In genomic region chr19:10193666-10194499, GRCh38 we compare ENCODE assay signal across 1 cellular context.
TF ChIP-seq lines count a peak whose summit lies in the region.

No MANE protein-coding gene starts in this region.

TF ChIP-seq in HepG2, 621 proteins besides CTCF, POLR2A, EP300 and RAD21 (continued from another document and continues in another):
- TF ChIP-seq, protein P1, sequence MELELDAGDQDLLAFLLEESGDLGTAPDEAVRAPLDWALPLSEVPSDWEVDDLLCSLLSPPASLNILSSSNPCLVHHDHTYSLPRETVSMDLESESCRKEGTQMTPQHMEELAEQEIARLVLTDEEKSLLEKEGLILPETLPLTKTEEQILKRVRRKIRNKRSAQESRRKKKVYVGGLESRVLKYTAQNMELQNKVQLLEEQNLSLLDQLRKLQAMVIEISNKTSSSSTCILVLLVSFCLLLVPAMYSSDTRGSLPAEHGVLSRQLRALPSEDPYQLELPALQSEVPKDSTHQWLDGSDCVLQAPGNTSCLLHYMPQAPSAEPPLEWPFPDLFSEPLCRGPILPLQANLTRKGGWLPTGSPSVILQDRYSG (CRISPR knock-in tag; IDR thresholded peaks at IDR 0.05), result no peak
- TF ChIP-seq SAFB2 (CRISPR knock-in tag; IDR thresholded peaks at IDR 0.05; ENCODE audit: borderline replicate concordance, low read depth), result no peak
- TF ChIP-seq RAD51 (IDR thresholded peaks at IDR 0.05; ENCODE audit: borderline replicate concordance), result no peak
- TF ChIP-seq ZNF501 (CRISPR knock-in tag; IDR thresholded peaks at IDR 0.05), result no peak
- TF ChIP-seq SMARCE1 (IDR thresholded peaks at IDR 0.05; ENCODE audit: borderline replicate concordance), result no peak
- no peak for TF ChIP-seq CHCHD3 (CRISPR knock-in tag; IDR thresholded peaks at IDR 0.05)
- TF ChIP-seq FIP1L1 (IDR thresholded peaks at IDR 0.05; ENCODE audit: borderline replicate concordance, insufficient read depth, low read depth, low read length), result no peak
- no peak for TF ChIP-seq SALL1 (CRISPR knock-in tag; IDR thresholded peaks at IDR 0.05)
- TF ChIP-seq SOX13 (IDR thresholded peaks at IDR 0.05), result no peak
- no peak for TF ChIP-seq SOX13 (CRISPR knock-in tag; conservative IDR thresholded peaks at IDR 0.05 in 1 of 2, IDR thresholded peaks at IDR 0.05 in 1 of 2)
- TF ChIP-seq, protein P2, sequence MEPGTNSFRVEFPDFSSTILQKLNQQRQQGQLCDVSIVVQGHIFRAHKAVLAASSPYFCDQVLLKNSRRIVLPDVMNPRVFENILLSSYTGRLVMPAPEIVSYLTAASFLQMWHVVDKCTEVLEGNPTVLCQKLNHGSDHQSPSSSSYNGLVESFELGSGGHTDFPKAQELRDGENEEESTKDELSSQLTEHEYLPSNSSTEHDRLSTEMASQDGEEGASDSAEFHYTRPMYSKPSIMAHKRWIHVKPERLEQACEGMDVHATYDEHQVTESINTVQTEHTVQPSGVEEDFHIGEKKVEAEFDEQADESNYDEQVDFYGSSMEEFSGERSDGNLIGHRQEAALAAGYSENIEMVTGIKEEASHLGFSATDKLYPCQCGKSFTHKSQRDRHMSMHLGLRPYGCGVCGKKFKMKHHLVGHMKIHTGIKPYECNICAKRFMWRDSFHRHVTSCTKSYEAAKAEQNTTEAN (CRISPR knock-in tag; conservative IDR thresholded peaks at IDR 0.05), result no peak
- TF ChIP-seq, protein P3, sequence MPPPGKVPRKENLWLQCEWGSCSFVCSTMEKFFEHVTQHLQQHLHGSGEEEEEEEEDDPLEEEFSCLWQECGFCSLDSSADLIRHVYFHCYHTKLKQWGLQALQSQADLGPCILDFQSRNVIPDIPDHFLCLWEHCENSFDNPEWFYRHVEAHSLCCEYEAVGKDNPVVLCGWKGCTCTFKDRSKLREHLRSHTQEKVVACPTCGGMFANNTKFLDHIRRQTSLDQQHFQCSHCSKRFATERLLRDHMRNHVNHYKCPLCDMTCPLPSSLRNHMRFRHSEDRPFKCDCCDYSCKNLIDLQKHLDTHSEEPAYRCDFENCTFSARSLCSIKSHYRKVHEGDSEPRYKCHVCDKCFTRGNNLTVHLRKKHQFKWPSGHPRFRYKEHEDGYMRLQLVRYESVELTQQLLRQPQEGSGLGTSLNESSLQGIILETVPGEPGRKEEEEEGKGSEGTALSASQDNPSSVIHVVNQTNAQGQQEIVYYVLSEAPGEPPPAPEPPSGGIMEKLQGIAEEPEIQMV (CRISPR knock-in tag; IDR thresholded peaks at IDR 0.05; ENCODE audit: low read depth), result no peak
- TF ChIP-seq HHEX (CRISPR knock-in tag; IDR thresholded peaks at IDR 0.05), result no peak
- no peak for TF ChIP-seq PPARG (CRISPR knock-in tag; conservative IDR thresholded peaks at IDR 0.05)
- peak; percentile 70; the same call in 1 of the 2 replicates for TF ChIP-seq ZBTB10 (CRISPR knock-in tag; IDR thresholded peaks at IDR 0.05; ENCODE audit: borderline replicate concordance)
- no peak for TF ChIP-seq MATR3 (CRISPR knock-in tag; IDR thresholded peaks at IDR 0.05)
- TF ChIP-seq, protein P4, sequence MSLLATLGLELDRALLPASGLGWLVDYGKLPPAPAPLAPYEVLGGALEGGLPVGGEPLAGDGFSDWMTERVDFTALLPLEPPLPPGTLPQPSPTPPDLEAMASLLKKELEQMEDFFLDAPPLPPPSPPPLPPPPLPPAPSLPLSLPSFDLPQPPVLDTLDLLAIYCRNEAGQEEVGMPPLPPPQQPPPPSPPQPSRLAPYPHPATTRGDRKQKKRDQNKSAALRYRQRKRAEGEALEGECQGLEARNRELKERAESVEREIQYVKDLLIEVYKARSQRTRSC (CRISPR knock-in tag; IDR thresholded peaks at IDR 0.05; ENCODE audit: low read depth), result no peak
- peak; percentile 47; the same call in 1 of the 2 replicates for TF ChIP-seq BORCS8-MEF2B (CRISPR knock-in tag; IDR thresholded peaks at IDR 0.05)
- TF ChIP-seq, protein P5, sequence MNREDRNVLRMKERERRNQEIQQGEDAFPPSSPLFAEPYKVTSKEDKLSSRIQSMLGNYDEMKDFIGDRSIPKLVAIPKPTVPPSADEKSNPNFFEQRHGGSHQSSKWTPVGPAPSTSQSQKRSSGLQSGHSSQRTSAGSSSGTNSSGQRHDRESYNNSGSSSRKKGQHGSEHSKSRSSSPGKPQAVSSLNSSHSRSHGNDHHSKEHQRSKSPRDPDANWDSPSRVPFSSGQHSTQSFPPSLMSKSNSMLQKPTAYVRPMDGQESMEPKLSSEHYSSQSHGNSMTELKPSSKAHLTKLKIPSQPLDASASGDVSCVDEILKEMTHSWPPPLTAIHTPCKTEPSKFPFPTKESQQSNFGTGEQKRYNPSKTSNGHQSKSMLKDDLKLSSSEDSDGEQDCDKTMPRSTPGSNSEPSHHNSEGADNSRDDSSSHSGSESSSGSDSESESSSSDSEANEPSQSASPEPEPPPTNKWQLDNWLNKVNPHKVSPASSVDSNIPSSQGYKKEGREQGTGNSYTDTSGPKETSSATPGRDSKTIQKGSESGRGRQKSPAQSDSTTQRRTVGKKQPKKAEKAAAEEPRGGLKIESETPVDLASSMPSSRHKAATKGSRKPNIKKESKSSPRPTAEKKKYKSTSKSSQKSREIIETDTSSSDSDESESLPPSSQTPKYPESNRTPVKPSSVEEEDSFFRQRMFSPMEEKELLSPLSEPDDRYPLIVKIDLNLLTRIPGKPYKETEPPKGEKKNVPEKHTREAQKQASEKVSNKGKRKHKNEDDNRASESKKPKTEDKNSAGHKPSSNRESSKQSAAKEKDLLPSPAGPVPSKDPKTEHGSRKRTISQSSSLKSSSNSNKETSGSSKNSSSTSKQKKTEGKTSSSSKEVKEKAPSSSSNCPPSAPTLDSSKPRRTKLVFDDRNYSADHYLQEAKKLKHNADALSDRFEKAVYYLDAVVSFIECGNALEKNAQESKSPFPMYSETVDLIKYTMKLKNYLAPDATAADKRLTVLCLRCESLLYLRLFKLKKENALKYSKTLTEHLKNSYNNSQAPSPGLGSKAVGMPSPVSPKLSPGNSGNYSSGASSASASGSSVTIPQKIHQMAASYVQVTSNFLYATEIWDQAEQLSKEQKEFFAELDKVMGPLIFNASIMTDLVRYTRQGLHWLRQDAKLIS (CRISPR knock-in tag; IDR thresholded peaks at IDR 0.05), result no peak
- no peak for TF ChIP-seq ZNF775 (CRISPR knock-in tag; IDR thresholded peaks at IDR 0.05; ENCODE audit: borderline replicate concordance)
- peak; percentile 76 for TF ChIP-seq ZNF777 (CRISPR knock-in tag; IDR thresholded peaks at IDR 0.05)
- TF ChIP-seq ADNP (CRISPR knock-in tag; IDR thresholded peaks at IDR 0.05), result no peak
- TF ChIP-seq ZNF761 (CRISPR knock-in tag; conservative IDR thresholded peaks at IDR 0.05), result no peak
- no peak; the same call in 1 of the 2 replicates for TF ChIP-seq ZNF598 (CRISPR knock-in tag; IDR thresholded peaks at IDR 0.05; ENCODE audit: borderline replicate concordance)
- TF ChIP-seq MBNL3 (CRISPR knock-in tag; conservative IDR thresholded peaks at IDR 0.05), result no peak
- TF ChIP-seq ZNF605 (CRISPR knock-in tag; IDR thresholded peaks at IDR 0.05), result 0 out of 2 replicates have a peak, but pooled peaks have one; percentile 13
- TF ChIP-seq ZEB1 (IDR thresholded peaks at IDR 0.05; ENCODE audit: insufficient replicate concordance, low read depth), result peak; percentile 31
- TF ChIP-seq ZMAT3 (CRISPR knock-in tag; conservative IDR thresholded peaks at IDR 0.05), result no peak
- no peak for TF ChIP-seq ZNF557 (CRISPR knock-in tag; IDR thresholded peaks at IDR 0.05)
- TF ChIP-seq, protein P6, sequence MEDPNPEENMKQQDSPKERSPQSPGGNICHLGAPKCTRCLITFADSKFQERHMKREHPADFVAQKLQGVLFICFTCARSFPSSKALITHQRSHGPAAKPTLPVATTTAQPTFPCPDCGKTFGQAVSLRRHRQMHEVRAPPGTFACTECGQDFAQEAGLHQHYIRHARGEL (CRISPR knock-in tag; IDR thresholded peaks at IDR 0.05), result no peak
- TF ChIP-seq, protein P7, sequence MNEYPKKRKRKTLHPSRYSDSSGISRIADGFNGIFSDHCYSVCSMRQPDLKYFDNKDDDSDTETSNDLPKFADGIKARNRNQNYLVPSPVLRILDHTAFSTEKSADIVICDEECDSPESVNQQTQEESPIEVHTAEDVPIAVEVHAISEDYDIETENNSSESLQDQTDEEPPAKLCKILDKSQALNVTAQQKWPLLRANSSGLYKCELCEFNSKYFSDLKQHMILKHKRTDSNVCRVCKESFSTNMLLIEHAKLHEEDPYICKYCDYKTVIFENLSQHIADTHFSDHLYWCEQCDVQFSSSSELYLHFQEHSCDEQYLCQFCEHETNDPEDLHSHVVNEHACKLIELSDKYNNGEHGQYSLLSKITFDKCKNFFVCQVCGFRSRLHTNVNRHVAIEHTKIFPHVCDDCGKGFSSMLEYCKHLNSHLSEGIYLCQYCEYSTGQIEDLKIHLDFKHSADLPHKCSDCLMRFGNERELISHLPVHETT (CRISPR knock-in tag; conservative IDR thresholded peaks at IDR 0.05), result no peak; the same call in 1 of the 2 replicates
- peak; percentile 60; the same call in 1 of the 2 replicates for TF ChIP-seq ZNF773 (CRISPR knock-in tag; IDR thresholded peaks at IDR 0.05; ENCODE audit: borderline replicate concordance)
- TF ChIP-seq, protein P8, sequence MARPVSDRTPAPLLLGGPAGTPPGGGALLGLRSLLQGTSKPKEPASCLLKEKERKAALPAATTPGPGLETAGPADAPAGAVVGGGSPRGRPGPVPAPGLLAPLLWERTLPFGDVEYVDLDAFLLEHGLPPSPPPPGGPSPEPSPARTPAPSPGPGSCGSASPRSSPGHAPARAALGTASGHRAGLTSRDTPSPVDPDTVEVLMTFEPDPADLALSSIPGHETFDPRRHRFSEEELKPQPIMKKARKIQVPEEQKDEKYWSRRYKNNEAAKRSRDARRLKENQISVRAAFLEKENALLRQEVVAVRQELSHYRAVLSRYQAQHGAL (CRISPR knock-in tag; IDR thresholded peaks at IDR 0.05; ENCODE audit: not compliant biosample characterization), result no peak
- TF ChIP-seq ZNF589 (CRISPR knock-in tag; conservative IDR thresholded peaks at IDR 0.05), result no peak
- TF ChIP-seq PTBP1 (IDR thresholded peaks at IDR 0.05; ENCODE audit: low read depth, low read length, poor library complexity, severe bottlenecking), result no peak
- peak; percentile 88 for TF ChIP-seq HNRNPL (IDR thresholded peaks at IDR 0.05; ENCODE audit: low read depth, low read length)
- TF ChIP-seq KDM5A (IDR thresholded peaks at IDR 0.05; ENCODE audit: borderline replicate concordance, low read length), result peak; percentile 60
- TF ChIP-seq DNMT3B (CRISPR knock-in tag; conservative IDR thresholded peaks at IDR 0.05), result no peak
